In genomic region chr11:60951909-60952741, GRCh38 we compare ENCODE assay signal across 2 cellular contexts.
TF ChIP-seq lines count a peak whose summit lies in the region.

Gene SLC15A3 (minus strand): TSS chr11:60952176. CDS start chr11:60951551, 625 bp downstream.

TF ChIP-seq in SK-N-SH treated with all-trans-retinoic acid at 6 μM for 48 hours, 23 proteins besides CTCF, POLR2A, EP300 and RAD21 (continued from another document):
- TF ChIP-seq POU6F1 (CRISPR knock-in tag; IDR thresholded peaks at IDR 0.05; ENCODE audit: borderline replicate concordance, low read depth): no peak

TF ChIP-seq in SK-N-SH, 30 proteins besides CTCF, POLR2A, EP300 and RAD21 (continued from another document):
- TF ChIP-seq USF2 (IDR thresholded peaks at IDR 0.05; ENCODE audit: borderline replicate concordance, low read depth, low read length) (no peak), ELF1 (IDR thresholded peaks at IDR 0.05) (no peak), IRF3 (IDR thresholded peaks at IDR 0.05; ENCODE audit: low read depth, low read length) (no peak), FOSL2 (IDR thresholded peaks at IDR 0.05; ENCODE audit: borderline replicate concordance, low read depth) (no peak)
